In the genomic region with DNA sequence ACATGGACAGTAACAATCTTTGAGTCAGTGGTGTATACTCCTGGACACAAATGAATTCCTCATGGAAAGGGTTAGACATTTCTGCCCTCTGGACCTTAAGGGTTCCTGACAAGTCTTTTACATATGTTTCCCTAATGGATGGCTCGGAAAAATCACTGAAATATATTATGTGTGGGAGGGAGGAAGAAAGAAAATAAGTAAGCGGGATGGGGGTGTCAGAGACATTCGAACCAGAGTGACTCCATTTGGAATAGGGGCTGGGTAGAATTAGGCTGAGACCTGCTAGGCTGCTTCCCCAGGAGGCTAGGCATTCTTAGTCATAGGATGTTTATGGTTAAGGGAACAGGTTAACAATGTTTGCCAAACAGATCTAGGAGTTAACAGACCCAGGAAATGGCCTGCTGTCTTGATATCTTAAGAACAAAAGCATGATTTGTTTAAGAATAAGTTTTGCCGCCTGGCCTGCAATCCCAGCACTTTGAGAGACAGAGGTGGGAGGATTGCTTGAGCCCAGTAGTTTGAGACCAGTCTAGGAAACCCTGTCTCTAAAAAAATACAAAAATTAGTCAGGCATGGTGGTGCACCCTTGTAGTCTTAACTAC, we compare ENCODE assay signal across 20 cellular contexts.
"Had no signal": no experiment of that assay in that cellular context is flagged by ENCODE, and none has a peak within 500 bp of the region (broad histone marks: within the 10 kb centered on the region; RNA-seq: fewer than 3 reads in every experiment).

No MANE protein-coding gene starts in this region.

- H3K4me3 Mint-ChIP-seq: activated CD4-positive, alpha-beta memory T cell treated with anti-CD3 and anti-CD28 coated beads for 36 hours; activated naive CD8-positive, alpha-beta T cell treated with anti-CD3 and anti-CD28 coated beads, Interleukin-2, amount 50 U/mL, for 24 hours; naive thymus-derived CD4-positive, alpha-beta T cell; neural progenitor cell; stimulated activated naive B cell treated with anti-CD40 and anti-IgM and Interleukin-4, amounts not matched to agents 10 μg/mL and 1 μg/mL and 100 μg/mL, for 72 hours had no signal

- H3K27me3 Mint-ChIP-seq: activated CD4-positive, alpha-beta memory T cell treated with anti-CD3 and anti-CD28 coated beads for 36 hours; activated naive CD8-positive, alpha-beta T cell treated with anti-CD3 and anti-CD28 coated beads, Interleukin-2, amount 50 U/mL, for 24 hours; naive thymus-derived CD4-positive, alpha-beta T cell; stimulated activated naive B cell treated with anti-CD40 and anti-IgM and Interleukin-4, amounts not matched to agents 10 μg/mL and 1 μg/mL and 100 μg/mL, for 72 hours had no signal

- DNase-seq: activated CD4-positive, alpha-beta memory T cell treated with anti-CD3 and anti-CD28 coated beads for 36 hours; activated CD4-positive, alpha-beta T cell treated with anti-CD3 and anti-CD28 coated beads for 48 hours; activated CD4-positive, CD25-positive, alpha-beta regulatory T cell; activated effector memory CD4-positive, alpha-beta T cell treated with Interleukin-2 at 50 U/mL for 16 hours; activated naive CD4-positive, alpha-beta T cell treated with anti-CD3 and anti-CD28 coated beads, Interleukin-2, amount 50 U/mL, for 16 hours; activated naive CD8-positive, alpha-beta T cell treated with anti-CD3 and anti-CD28 coated beads, Interleukin-2, amount 50 U/mL, for 24 hours; activated T-cell treated with anti-CD3 and anti-CD28 coated beads, Interleukin-2, amount 50 U/mL, for 48 hours; cerebellar nuclear complex; cortex of kidney; foreskin fibroblast; islet precursor cell; lower lobe of right lung; naive thymus-derived CD4-positive, alpha-beta T cell; posterior cingulate gyrus; stimulated activated CD4-positive, alpha-beta T cell treated with anti-CD3 and anti-CD28 coated beads, Interleukin-2, amount 100 ng/mL, for 48 hours; stimulated activated CD8-positive, alpha-beta memory T cell treated with anti-CD3 and anti-CD28 coated beads, Interleukin-4, amount 100 ng/mL, for 48 hours; stimulated activated naive B cell treated with anti-CD40 and anti-IgM and Interleukin-4, amounts not matched to agents 10 μg/mL and 1 μg/mL and 100 μg/mL, for 72 hours; T-helper 9 cell; transverse colon had no signal

- H3K27me3 ChIP-seq: neural progenitor cell, transverse colon had no signal

- H3K36me3 ChIP-seq: lower lobe of right lung, neural progenitor cell, transverse colon had no signal

- H3K27ac Mint-ChIP-seq: activated CD4-positive, alpha-beta memory T cell treated with anti-CD3 and anti-CD28 coated beads for 36 hours; activated naive CD8-positive, alpha-beta T cell treated with anti-CD3 and anti-CD28 coated beads, Interleukin-2, amount 50 U/mL, for 24 hours; naive thymus-derived CD4-positive, alpha-beta T cell; neural progenitor cell; stimulated activated naive B cell treated with anti-CD40 and anti-IgM and Interleukin-4, amounts not matched to agents 10 μg/mL and 1 μg/mL and 100 μg/mL, for 72 hours had no signal

- H3K9me3 ChIP-seq: lower lobe of right lung had no signal

- H3K9ac ChIP-seq: neural progenitor cell had no signal

- H3K36me3 Mint-ChIP-seq: activated CD4-positive, alpha-beta memory T cell treated with anti-CD3 and anti-CD28 coated beads for 36 hours; neural progenitor cell; stimulated activated naive B cell treated with anti-CD40 and anti-IgM and Interleukin-4, amounts not matched to agents 10 μg/mL and 1 μg/mL and 100 μg/mL, for 72 hours had no signal

- H3K4me3 ChIP-seq: lower lobe of right lung, neural progenitor cell, transverse colon had no signal

- H3K4me1 ChIP-seq: lower lobe of right lung, neural progenitor cell, transverse colon had no signal

- H3K4me1 Mint-ChIP-seq: activated naive CD8-positive, alpha-beta T cell treated with anti-CD3 and anti-CD28 coated beads, Interleukin-2, amount 50 U/mL, for 24 hours; neural progenitor cell; stimulated activated naive B cell treated with anti-CD40 and anti-IgM and Interleukin-4, amounts not matched to agents 10 μg/mL and 1 μg/mL and 100 μg/mL, for 72 hours had no signal

- ATAC-seq: activated naive CD8-positive, alpha-beta T cell treated with anti-CD3 and anti-CD28 coated beads, Interleukin-2, amount 50 U/mL, for 24 hours; lower lobe of right lung; naive thymus-derived CD4-positive, alpha-beta T cell; stimulated activated naive B cell treated with anti-CD40 and anti-IgM and Interleukin-4, amounts not matched to agents 10 μg/mL and 1 μg/mL and 100 μg/mL, for 72 hours had no signal

- H3K27ac ChIP-seq: lower lobe of right lung, neural progenitor cell, transverse colon had no signal
